Comparison of ENCODE assay signal across 8 cellular contexts in the genomic region with DNA sequence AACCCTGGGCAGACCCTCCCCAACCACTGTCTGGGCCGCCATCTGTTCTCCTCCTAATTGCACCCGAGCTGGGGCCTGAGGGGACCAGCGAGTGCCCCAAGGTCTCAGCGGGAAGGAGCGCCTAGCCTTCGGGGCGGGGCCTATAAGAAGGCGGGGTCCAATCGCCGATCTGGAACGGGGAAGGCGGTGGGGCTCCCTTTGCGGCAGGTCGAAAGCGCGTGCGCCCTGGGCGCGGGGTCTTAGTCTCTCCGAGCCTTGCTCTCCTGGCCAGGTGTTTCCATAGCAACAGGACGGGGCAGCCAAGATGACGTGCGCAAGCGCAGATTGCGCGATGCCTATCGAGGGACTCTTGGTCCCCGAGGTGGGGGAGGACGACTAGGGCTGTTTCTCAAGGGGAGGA. TPM values are rescaled to one million over a fixed set of nuclear protein-coding genes. Genes with fewer than 3 reads are reported as not detected.
A peak's percentile ranks its signal among the peaks of the same experiment; 100 is the strongest.
DNase-seq lines count a peak whose midpoint lies in the region; ATAC-seq and TF ChIP-seq lines count a peak whose summit lies in the region.

No MANE protein-coding gene starts in this region.

- no peak overlapping the region for H3K27ac Mint-ChIP-seq in natural killer cell treated with Interleukin-12 subunit alpha and Interleukin-12 subunit beta and Interleukin-15 and Interleukin-18, amount 100 ng/mL, for 72 hours

- peaks cover 0 to 23% (median 17%) of the 10 kb centered on the region in 4 donors for H3K4me1 ChIP-seq in sigmoid colon

- no peaks in the 10 kb centered on the region for H3K36me3 ChIP-seq in sigmoid colon

- H3K27ac ChIP-seq in coronary artery (no peak overlapping the region), sigmoid colon (no peak overlapping the region)

- H3K4me3 ChIP-seq in coronary artery (peak overlapping the region; percentile 1), sigmoid colon (peak overlapping the region in 1 of 4 donors; percentile 15)

- H3K4me1 Mint-ChIP-seq in natural killer cell treated with Interleukin-12 subunit alpha and Interleukin-12 subunit beta and Interleukin-15 and Interleukin-18, amount 100 ng/mL, for 72 hours (ENCODE audit: low read depth in 2 of 2) = peaks cover 14 to 23% of the 10 kb centered on the region in 2 donors

- peaks cover 10% of the 10 kb centered on the region for H3K36me3 Mint-ChIP-seq in natural killer cell treated with Interleukin-12 subunit alpha and Interleukin-12 subunit beta and Interleukin-15 and Interleukin-18, amount 100 ng/mL, for 72 hours

- peaks cover 47 to 68% of the 10 kb centered on the region in 2 donors for H3K27me3 Mint-ChIP-seq in natural killer cell treated with Interleukin-12 subunit alpha and Interleukin-12 subunit beta and Interleukin-15 and Interleukin-18, amount 100 ng/mL, for 72 hours

- peaks cover 53 to 87% (median 75%) of the 10 kb centered on the region in 3 donors for H3K27me3 ChIP-seq in sigmoid colon

- no peak for TF ChIP-seq POLR2A in sigmoid colon (IDR thresholded peaks at IDR 0.05)

- 3 to 8% methylated on average over 29 of the region's 29 CpGs for WGBS in sigmoid colon, 2 donors

- H3K4me3 Mint-ChIP-seq in natural killer cell treated with Interleukin-12 subunit alpha and Interleukin-12 subunit beta and Interleukin-15 and Interleukin-18, amount 100 ng/mL, for 72 hours = peak overlapping the region; percentile 50

- TF ChIP-seq EP300 in sigmoid colon (IDR thresholded peaks at IDR 0.05) = no peak

- intact Hi-C loops in sigmoid colon (cut with DNase I) = no loop called here

- DNase-seq in Daoy (ENCODE audit: low read depth) (peak; percentile 61), NCI-H2171 treated with DMSO at 0.1 percent for 48 hours (lab: John Stamatoyannopoulos, UW) (peak; percentile 96), coronary artery (ENCODE audit: low spot score) (no peak), sigmoid colon (no peak), DMS114 treated with DMSO at 0.1 percent for 48 hours (lab: John Stamatoyannopoulos, UW; ENCODE audit: unreplicated experiment) (no peak)
- no peak for DNase-seq in natural killer cell treated with Interleukin-12 subunit alpha and Interleukin-12 subunit beta and Interleukin-15 and Interleukin-18, amount 100 ng/mL, for 72 hours (ENCODE audit: low spot score)

- TF ChIP-seq CTCF in coronary artery (IDR thresholded peaks at IDR 0.05) = no peak
- TF ChIP-seq CTCF in sigmoid colon (IDR thresholded peaks at IDR 0.05) = no peak

- H3K9me3 ChIP-seq in sigmoid colon = no peaks in the 10 kb centered on the region

- peak; percentile 7 to 29 for ATAC-seq in natural killer cell treated with Interleukin-12 subunit alpha and Interleukin-12 subunit beta and Interleukin-15 and Interleukin-18, amount 100 ng/mL, for 72 hours
- ATAC-seq in HG03108 (IDR thresholded peaks at IDR 0.05; ENCODE audit: unreplicated experiment) (no peak), esophagus mucosa (no peak)

- H3K9me3 Mint-ChIP-seq in natural killer cell treated with Interleukin-12 subunit alpha and Interleukin-12 subunit beta and Interleukin-15 and Interleukin-18, amount 100 ng/mL, for 72 hours = no peaks in the 10 kb centered on the region

RNA-seq across cellular contexts. Expression of a gene that starts 2.8 kb away (rescaled TPM):
- total RNA-seq in Daoy (2014; rRNA removed; shearing (Covaris generic)) = 0.11 and 0.57 TPM in 2 replicates
- total RNA-seq in natural killer cell treated with Interleukin-12 subunit alpha and Interleukin-12 subunit beta and Interleukin-15 and Interleukin-18, amount 100 ng/mL, for 72 hours = under 1 TPM in 1 of 2 donors, not detected in 1; 0.31 TPM
- 1 to 10 TPM in 1 of 4 donors, under 1 TPM in 3; 0.49 to 3.3 (median 0.76) TPM for total RNA-seq in sigmoid colon
- 1 to 10 TPM; 1.2 to 2.6 (median 1.8) TPM for polyA plus RNA-seq in sigmoid colon
- not detected for total RNA-seq in esophagus mucosa

RNA-seq across cellular contexts. Expression of a gene that starts 6.7 kb away (rescaled TPM):
- total RNA-seq in Daoy (2014; rRNA removed; shearing (Covaris generic)) = not detected in 2 replicates
- not detected for total RNA-seq in natural killer cell treated with Interleukin-12 subunit alpha and Interleukin-12 subunit beta and Interleukin-15 and Interleukin-18, amount 100 ng/mL, for 72 hours
- 1 to 10 TPM in 1 of 4 donors, under 1 TPM in 1, not detected in 2; 0.82 to 1.8 TPM for total RNA-seq in sigmoid colon
- polyA plus RNA-seq in sigmoid colon = under 1 TPM in 1 of 3 donors, not detected in 2; 0.83 TPM
- total RNA-seq in esophagus mucosa = not detected

RNA-seq across cellular contexts. Expression of a gene that starts 34.7 kb away (rescaled TPM):
- total RNA-seq in Daoy (2014; rRNA removed; shearing (Covaris generic)) = 75.8 and 76.9 TPM in 2 replicates
- 10 to 100 TPM; 20.8 to 63.5 TPM for total RNA-seq in natural killer cell treated with Interleukin-12 subunit alpha and Interleukin-12 subunit beta and Interleukin-15 and Interleukin-18, amount 100 ng/mL, for 72 hours
- total RNA-seq in sigmoid colon (1 to 10 TPM; 1.9 to 3.7 (median 3.0) TPM), esophagus mucosa (20.0 TPM)
- polyA plus RNA-seq in sigmoid colon = 10 to 100 TPM in 1 of 3 donors, 1 to 10 TPM in 2; 6.2 to 22.1 (median 7.2) TPM

RNA-seq across cellular contexts. Expression of a gene that starts 39.2 kb away (rescaled TPM):
- total RNA-seq in Daoy (2014; rRNA removed; shearing (Covaris generic)) = not detected in 2 replicates
- 10 to 100 TPM in 1 of 2 donors, 1 to 10 TPM in 1; 8.7 to 19.5 TPM for total RNA-seq in natural killer cell treated with Interleukin-12 subunit alpha and Interleukin-12 subunit beta and Interleukin-15 and Interleukin-18, amount 100 ng/mL, for 72 hours
- total RNA-seq in sigmoid colon (not detected), esophagus mucosa (9.7 TPM)
- 1 to 10 TPM in 2 of 3 donors, not detected in 1; 2.5 to 2.8 TPM for polyA plus RNA-seq in sigmoid colon

RNA-seq across cellular contexts. Expression of a gene that starts 39.5 kb away (rescaled TPM):
- 81.7 and 99.3 TPM in 2 replicates for total RNA-seq in Daoy (2014; rRNA removed; shearing (Covaris generic))
- total RNA-seq in natural killer cell treated with Interleukin-12 subunit alpha and Interleukin-12 subunit beta and Interleukin-15 and Interleukin-18, amount 100 ng/mL, for 72 hours = 100 to 1,000 TPM; 150 to 226 TPM
- 100 to 1,000 TPM; 248 to 312 (median 264) TPM for total RNA-seq in sigmoid colon
- 100 to 1,000 TPM; 277 to 379 (median 284) TPM for polyA plus RNA-seq in sigmoid colon
- 304 TPM for total RNA-seq in esophagus mucosa

Comparison
In these comparisons a context has a peak if more than half of its experiments do, and no peak if none do; other contexts are left out.
1. DNase-seq: peak in Daoy (single experiment) and NCI-H2171 treated with DMSO at 0.1 percent for 48 hours (single experiment); none in coronary artery (single experiment), natural killer cell treated with Interleukin-12 subunit alpha and Interleukin-12 subunit beta and Interleukin-15 and Interleukin-18, amount 100 ng/mL, for 72 hours (single experiment), sigmoid colon (single experiment) and DMS114 treated with DMSO at 0.1 percent for 48 hours (single experiment).
2. ATAC-seq: peak in natural killer cell treated with Interleukin-12 subunit alpha and Interleukin-12 subunit beta and Interleukin-15 and Interleukin-18, amount 100 ng/mL, for 72 hours (2 of 2); none in HG03108 (single experiment) and esophagus mucosa (single experiment).